In the genomic region with DNA sequence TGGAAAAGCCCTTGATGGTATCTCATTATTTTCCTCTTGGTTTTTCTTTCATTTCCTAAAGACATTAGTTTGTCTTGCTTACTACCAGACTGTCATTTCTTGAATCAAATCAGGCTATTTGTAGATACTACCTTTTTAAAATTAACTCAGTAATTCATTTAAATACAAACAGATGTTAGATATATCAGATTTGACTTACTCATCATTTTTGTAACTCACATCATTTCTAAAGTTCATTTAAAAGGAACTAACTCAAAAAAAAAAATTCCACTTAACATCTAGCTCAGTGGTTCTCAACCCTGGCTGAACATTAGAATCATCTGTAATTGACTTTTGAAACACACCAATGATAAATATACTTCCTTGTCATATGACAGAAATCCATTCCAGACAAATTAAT, we compare ENCODE assay signal across 32 cellular contexts. TPM values are rescaled to one million over a fixed set of nuclear protein-coding genes. Genes with fewer than 3 reads are reported as not detected.
DNase-seq lines count a peak whose midpoint lies in the region; FAIRE-seq and TF ChIP-seq lines count a peak whose summit lies in the region.
"Had no signal": no experiment of that assay in that cellular context is flagged by ENCODE, and none has a peak within 500 bp of the region (broad histone marks: within the 10 kb centered on the region; RNA-seq: fewer than 3 reads in every experiment).

No MANE protein-coding gene starts in this region.

- no peaks in the 10 kb centered on the region for H3K79me2 ChIP-seq in Loucy (ENCODE audit: insufficient read depth, low read length)
- H3K79me2 ChIP-seq in osteoblast (ENCODE audit: insufficient read depth, low read length): no peaks in the 10 kb centered on the region

- H3K4me1 ChIP-seq in Loucy (ENCODE audit: insufficient read depth, low read length, poor library complexity, severe bottlenecking): peaks cover 12% of the 10 kb centered on the region
- H3K4me1 ChIP-seq in osteoblast (ENCODE audit: insufficient read depth, low read length): no peaks in the 10 kb centered on the region
- H3K4me1 ChIP-seq: BE2C had no signal

- H3K9me2 ChIP-seq in Loucy (replicated peaks; ENCODE audit: low read depth, low read length): no peaks in the 10 kb centered on the region

- no peaks in the 10 kb centered on the region for H4K20me1 ChIP-seq in Loucy (ENCODE audit: insufficient read depth, low read length, poor library complexity, severe bottlenecking)
- H4K20me1 ChIP-seq in osteoblast (ENCODE audit: insufficient read depth, low read length): no peaks in the 10 kb centered on the region

- no peaks in the 10 kb centered on the region for H3K9me3 ChIP-seq in Loucy (ENCODE audit: insufficient read depth, low read depth, low read length)
- no peaks in the 10 kb centered on the region for H3K9me3 ChIP-seq in osteoblast (ENCODE audit: low read depth, low read length)
- H3K9me3 ChIP-seq: BE2C had no signal

- DNase-seq in GM19239 (ENCODE audit: insufficient read length, low spot score) (no peak), osteoblast (ENCODE audit: insufficient read length, low spot score, missing footprints) (no peak), NOMO-1 (lab: John Stamatoyannopoulos, UW; ENCODE audit: unreplicated experiment in 2 of 2) (no peak), iPS-NIHi11 (ENCODE audit: low spot score) (no peak)
- DNase-seq in stimulated activated CD4-positive, alpha-beta T cell treated with anti-CD3 and anti-CD28 coated beads, Interleukin-4, amount 100 ng/mL, for 1 hour: no peak
- DNase-seq: BE2C; CD8-positive, alpha-beta memory T cell; DMS 273 treated with DMSO at 0.1 percent for 48 hours; DMS79; EL; GDM1; GOT3; HCEC 1CT; Kasumi-1; MV-4-11; NCI-H1105; NCI-H1436 treated with DMSO at 0.1 percent for 48 hours; NCI-H187 treated with DMSO at 0.1 percent for 48 hours; NCI-H2171 treated with DMSO at 0.1 percent for 48 hours; NCI-H526; NCI-H82; NK-92 treated with Interleukin-12 subunit alpha and Interleukin-12 subunit beta, amount 100 ng/mL, for 24 hours; PC-9; Right ventricle myocardium superior; RPMI8226; SW 1271 had no signal

- peak overlapping the region; percentile 75 for H2AFZ ChIP-seq in Loucy (ENCODE audit: low read length)
- peak overlapping the region; percentile 20 for H2AFZ ChIP-seq in osteoblast (ENCODE audit: low read length)
- H2AFZ ChIP-seq: PC-9 had no signal

- no peak overlapping the region for H3K27ac ChIP-seq in osteoblast (ENCODE audit: low read depth, low read length)
- H3K27ac ChIP-seq: HL-60, PC-9 had no signal

- H3K9ac ChIP-seq in Loucy (ENCODE audit: low read depth, low read length, poor library complexity, severe bottlenecking): no peak overlapping the region

- peak; percentile 8 for FAIRE-seq in GM19239 (lab: Jason Lieb, UNC)
- FAIRE-seq in endometrium (lab: Jason Lieb, UNC): peak; percentile 26
- FAIRE-seq: GM12878 had no signal

- H3K27me3 ChIP-seq in Loucy (ENCODE audit: insufficient read depth, low read length, poor library complexity, severe bottlenecking) (no peaks in the 10 kb centered on the region), osteoblast (ENCODE audit: insufficient read depth, low read length) (no peaks in the 10 kb centered on the region)
- H3K27me3 ChIP-seq: BE2C had no signal

- H3F3A ChIP-seq in Loucy (ENCODE audit: low read depth): no peaks in the 10 kb centered on the region

- H3K4me2 ChIP-seq in Loucy (ENCODE audit: low read depth, low read length, poor library complexity, severe bottlenecking) (peak overlapping the region; percentile 24), osteoblast (ENCODE audit: insufficient read depth, low read length) (peak overlapping the region; percentile 59)
- H3K4me2 ChIP-seq: PC-9 had no signal

- TF ChIP-seq CTCF in Loucy (conservative IDR thresholded peaks at IDR 0.05; ENCODE audit: low read length): no peak
- no peak for TF ChIP-seq CTCF in osteoblast (IDR thresholded peaks at IDR 0.05; ENCODE audit: extremely low read depth, low read depth, low read length)

- H3K4me3 ChIP-seq in Loucy (ENCODE audit: low read length, poor library complexity, severe bottlenecking): no peak overlapping the region
- no peak overlapping the region for H3K4me3 ChIP-seq in osteoblast (ENCODE audit: insufficient read depth, low read length)
- H3K4me3 ChIP-seq: GM12878, PC-9 had no signal

- H3K36me3 ChIP-seq in Loucy (ENCODE audit: insufficient read depth, low read length) (no peaks in the 10 kb centered on the region), osteoblast (ENCODE audit: insufficient read depth, low read length) (no peaks in the 10 kb centered on the region)
- H3K36me3 ChIP-seq: BE2C had no signal

RNA-seq across cellular contexts. Expression of a gene that starts 48.2 kb away (rescaled TPM):
- not detected in 2 replicates for total RNA-seq in osteoblast
- total RNA-seq: CD8-positive, alpha-beta memory T cell; MCF 10A; PC-9; SK-MEL-5 had no signal
